17 cellular contexts compared by ENCODE assay signal in the genomic region with DNA sequence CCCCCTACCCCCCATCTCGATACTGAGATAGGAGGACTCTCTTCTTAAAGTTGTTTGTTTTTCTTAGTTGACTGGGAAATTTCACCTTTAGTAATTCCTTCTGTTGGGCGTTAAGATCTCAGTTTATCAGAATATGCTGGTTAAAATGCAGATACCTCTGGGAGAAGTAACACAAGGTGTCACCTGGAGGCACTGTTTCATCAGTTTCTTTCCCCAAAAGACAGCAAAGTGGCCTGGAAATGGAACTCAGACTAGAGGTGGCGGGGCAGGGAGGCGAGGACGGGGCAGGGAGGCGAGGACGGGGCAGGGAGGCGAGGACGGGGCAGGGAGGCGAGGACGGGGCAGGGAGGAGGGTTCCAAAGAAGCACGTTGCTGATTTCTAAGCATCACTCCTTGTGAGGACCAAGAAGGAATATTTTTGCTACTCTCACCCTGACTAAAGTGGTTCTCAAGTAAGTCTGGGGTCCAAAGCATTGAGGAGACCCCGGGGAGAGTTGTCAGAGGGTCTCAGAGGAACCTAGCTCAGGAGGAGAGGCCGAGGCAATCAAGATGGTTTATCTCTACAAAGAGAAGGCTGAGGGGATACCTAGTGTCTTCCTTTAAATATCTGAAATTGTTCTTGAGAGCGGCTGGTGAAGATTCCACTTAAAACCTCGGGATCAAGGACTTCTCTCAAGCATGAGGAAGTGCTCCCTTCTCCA.
DNase-seq lines count a peak whose midpoint lies in the region; ATAC-seq and TF ChIP-seq lines count a peak whose summit lies in the region.
"Had no signal": no experiment of that assay in that cellular context is flagged by ENCODE, and none has a peak within 500 bp of the region (broad histone marks: within the 10 kb centered on the region; RNA-seq: fewer than 3 reads in every experiment).

No MANE protein-coding gene starts in this region.

- H3K27me3 Mint-ChIP-seq in activated CD8-positive, alpha-beta memory T cell treated with anti-CD3 and anti-CD28 coated beads, Interleukin-2, amount 10 ng/mL, durations not matched to agents 7 days and 5 days = peaks cover 3% of the 10 kb centered on the region
- H3K27me3 Mint-ChIP-seq in H9 (ENCODE audit: low read depth) (peaks cover 9% of the 10 kb centered on the region), endodermal cell (ENCODE audit: insufficient read depth) (peaks cover 9% of the 10 kb centered on the region)

- H3K9me3 ChIP-seq in H9 (ENCODE audit: control insufficient read depth, low read depth, low read length) (no peaks in the 10 kb centered on the region), endodermal cell (ENCODE audit: control insufficient read depth, low read length) (no peaks in the 10 kb centered on the region), suprapubic skin (no peaks in the 10 kb centered on the region)
- H3K9me3 ChIP-seq: A549, HAP-1, SJCRH30 had no signal

- H2BK5ac ChIP-seq in H9 (ENCODE audit: insufficient read length, low read length) = no peak overlapping the region

- H2AFZ ChIP-seq in H9 (ENCODE audit: low read length) = no peak overlapping the region

- H3K4me3 ChIP-seq in endodermal cell (ENCODE audit: low read length) = no peak overlapping the region
- H3K4me3 ChIP-seq in suprapubic skin = no peak overlapping the region
- H3K4me3 ChIP-seq: A549, HAP-1, SJCRH30 had no signal

- H2AK5ac ChIP-seq in H9 (ENCODE audit: insufficient read length, low read length) = no peak overlapping the region

- H3K4me1 ChIP-seq in H9 (ENCODE audit: insufficient read depth, low read length) (no peaks in the 10 kb centered on the region), endodermal cell (ENCODE audit: control insufficient read depth, insufficient read depth, low read length) (no peaks in the 10 kb centered on the region), suprapubic skin (no peaks in the 10 kb centered on the region)
- H3K4me1 ChIP-seq: A549, HAP-1 had no signal

- no peak overlapping the region; the same call in 1 of the 2 replicates for H3K14ac ChIP-seq in H9 (ENCODE audit: insufficient read depth, low read length)

- no peak overlapping the region for H3K23ac ChIP-seq in H9 (ENCODE audit: insufficient read length, low read depth, low read length)

- no peak overlapping the region for H2BK12ac ChIP-seq in H9 (ENCODE audit: insufficient read length, low read depth, low read length)

- TF ChIP-seq EP300 in suprapubic skin (IDR thresholded peaks at IDR 0.05) = no peak

- H3K9me3 Mint-ChIP-seq in activated CD8-positive, alpha-beta memory T cell treated with anti-CD3 and anti-CD28 coated beads, Interleukin-2, amount 10 ng/mL, durations not matched to agents 7 days and 5 days (ENCODE audit: low read depth) = no peaks in the 10 kb centered on the region
- H3K9me3 Mint-ChIP-seq in H9 (no peaks in the 10 kb centered on the region), endodermal cell (no peaks in the 10 kb centered on the region)

- no peak overlapping the region for H2BK15ac ChIP-seq in H9 (ENCODE audit: low read depth, low read length)

- no peak for TF ChIP-seq POLR2A in suprapubic skin (IDR thresholded peaks at IDR 0.05)

- no peak overlapping the region for H4K8ac ChIP-seq in H9 (replicated peaks; ENCODE audit: insufficient read length, low read depth, low read length)

- H3K27ac Mint-ChIP-seq in activated CD8-positive, alpha-beta memory T cell treated with anti-CD3 and anti-CD28 coated beads, Interleukin-2, amount 10 ng/mL, durations not matched to agents 7 days and 5 days = no peak overlapping the region
- H3K27ac Mint-ChIP-seq in H9 (no peak overlapping the region), endodermal cell (no peak overlapping the region)

- H4K5ac ChIP-seq in H9 (ENCODE audit: insufficient read length, low read depth, low read length) = no peak overlapping the region

- no peak overlapping the region for H3K9ac ChIP-seq in H9 (ENCODE audit: extremely low read depth, insufficient read length, low read length)
- H3K9ac ChIP-seq in endodermal cell (ENCODE audit: extremely low read depth, low read length, poor library complexity, severe bottlenecking) = no peak overlapping the region

- no peaks in the 10 kb centered on the region for H3K79me2 ChIP-seq in H9 (ENCODE audit: insufficient read depth, low read length)

- DNase-seq in activated CD8-positive, alpha-beta memory T cell treated with anti-CD3 and anti-CD28 coated beads for 24 hours = peak; percentile 9
- no peak for DNase-seq in activated CD8-positive, alpha-beta memory T cell treated with anti-CD3 and anti-CD28 coated beads, Interleukin-2, amount 10 ng/mL, durations not matched to agents 7 days and 5 days
- DNase-seq in H9 (no peak), endodermal cell (peak; percentile 31), suprapubic skin (ENCODE audit: low spot score in 2 of 2) (peak; percentile 7 to 26), dedifferentiated amniotic fluid mesenchymal stem cell (ENCODE audit: extremely low spot score) (no peak)
- DNase-seq in activated naive CD4-positive, alpha-beta T cell treated with anti-CD3 and anti-CD28 coated beads, Interleukin-2, amount 50 U/mL, for 16 hours = no peak
- DNase-seq: GF-D8, IMR-90, Kasumi-1, NCI-H1417, NCI-H2029, NCI-H510A treated with DMSO at 0.1 percent for 48 hours had no signal

- no peaks in the 10 kb centered on the region for H3K4me1 Mint-ChIP-seq in activated CD8-positive, alpha-beta memory T cell treated with anti-CD3 and anti-CD28 coated beads, Interleukin-2, amount 10 ng/mL, durations not matched to agents 7 days and 5 days
- H3K4me1 Mint-ChIP-seq in H9 (peaks cover 16 to 22% of the 10 kb centered on the region in 2 experiments), endodermal cell (no peaks in the 10 kb centered on the region)

- CTCF ChIA-PET in activated CD8-positive, alpha-beta memory T cell treated with anti-CD3 and anti-CD28 coated beads, Interleukin-2, amount 10 ng/mL, durations not matched to agents 7 days and 5 days (lab: Charles Lee) = no interaction called here

- H3K79me1 ChIP-seq in H9 (ENCODE audit: insufficient read depth, low read depth, low read length, poor library complexity, severe bottlenecking) = no peaks in the 10 kb centered on the region

- no CpG with 5 or more reads among the region's 16 CpGs for WGBS in H9 (ENCODE audit: extremely low coverage, insufficient read length, low lambda C conversion rate)
- WGBS in endodermal cell (ENCODE audit: insufficient coverage in 1 of 2, insufficient read length in 1 of 2), 2 experiments = 89 to 91% methylated on average over 14 to 15 of the region's 16 CpGs
- WGBS in suprapubic skin = 74% methylated on average over 16 of the region's 16 CpGs

- peak; percentile 25; the same call in 1 of the 3 replicates for TF ChIP-seq CTCF in H9 (conservative IDR thresholded peaks at IDR 0.05)
- peak; percentile 55 for TF ChIP-seq CTCF in endodermal cell (conservative IDR thresholded peaks at IDR 0.05)
- TF ChIP-seq CTCF in suprapubic skin (IDR thresholded peaks at IDR 0.05) = no peak

- no peaks in the 10 kb centered on the region for H3K36me3 ChIP-seq in endodermal cell (ENCODE audit: control insufficient read depth, insufficient read depth, low read length)
- no peaks in the 10 kb centered on the region for H3K36me3 ChIP-seq in suprapubic skin
- H3K36me3 ChIP-seq: HAP-1, SJCRH30 had no signal

- no peaks in the 10 kb centered on the region for H3K23me2 ChIP-seq in H9 (ENCODE audit: insufficient read length, low read depth, low read length, poor library complexity, severe bottlenecking)

- H2BK120ac ChIP-seq in H9 (ENCODE audit: low read depth, low read length, poor library complexity, severe bottlenecking) = no peak overlapping the region

- no peak for ATAC-seq in activated CD8-positive, alpha-beta memory T cell treated with anti-CD3 and anti-CD28 coated beads, Interleukin-2, amount 10 ng/mL, durations not matched to agents 7 days and 5 days
- ATAC-seq in HG03469 (IDR thresholded peaks at IDR 0.05; ENCODE audit: unreplicated experiment) = no peak
- ATAC-seq: A549 had no signal

- no peaks in the 10 kb centered on the region for H4K20me1 ChIP-seq in H9 (ENCODE audit: control insufficient read depth, insufficient read depth, insufficient read length)

- no peak overlapping the region for H2BK20ac ChIP-seq in H9 (ENCODE audit: low read depth, low read length, poor library complexity, severe bottlenecking)

- no peak overlapping the region for H3K4me3 Mint-ChIP-seq in activated CD8-positive, alpha-beta memory T cell treated with anti-CD3 and anti-CD28 coated beads, Interleukin-2, amount 10 ng/mL, durations not matched to agents 7 days and 5 days
- H3K4me3 Mint-ChIP-seq in H9 (no peak overlapping the region; a peak in 1 of 5 replicates), endodermal cell (no peak overlapping the region)

- H3K27me3 ChIP-seq in H9 (ENCODE audit: insufficient read depth, low read length) (no peaks in the 10 kb centered on the region), endodermal cell (ENCODE audit: control insufficient read depth, insufficient read depth, low read length, poor library complexity, severe bottlenecking) (no peaks in the 10 kb centered on the region), suprapubic skin (peaks cover 5% of the 10 kb centered on the region)
- H3K27me3 ChIP-seq: SJCRH30 had no signal

- H3K56ac ChIP-seq in H9 (ENCODE audit: insufficient read length, low read depth, low read length) = no peak overlapping the region

- H3T11ph ChIP-seq in H9 (ENCODE audit: low read length) = no peak overlapping the region

- no peaks in the 10 kb centered on the region for H3K36me3 Mint-ChIP-seq in activated CD8-positive, alpha-beta memory T cell treated with anti-CD3 and anti-CD28 coated beads, Interleukin-2, amount 10 ng/mL, durations not matched to agents 7 days and 5 days
- H3K36me3 Mint-ChIP-seq in H9 (ENCODE audit: insufficient read depth in 1 of 3, low read depth in 3 of 3) = no peaks in the 10 kb centered on the region
- no peaks in the 10 kb centered on the region for H3K36me3 Mint-ChIP-seq in endodermal cell (ENCODE audit: low read depth)

- H3K18ac ChIP-seq in H9 (ENCODE audit: insufficient read length, low read depth, low read length) = no peak overlapping the region

- no peak overlapping the region for H3K4ac ChIP-seq in H9 (ENCODE audit: low read depth, low read length)

- H3K4me2 ChIP-seq in H9 (ENCODE audit: insufficient read depth, insufficient read length, low read length) = no peak overlapping the region
- H3K4me2 ChIP-seq: A549 had no signal

- no peak overlapping the region for H3K27ac ChIP-seq in H9 (ENCODE audit: insufficient read length, low read depth, low read length)
- no peak overlapping the region for H3K27ac ChIP-seq in endodermal cell (ENCODE audit: low read depth, low read length)
- H3K27ac ChIP-seq in suprapubic skin = no peak overlapping the region
- H3K27ac ChIP-seq: A549, SJCRH30 had no signal

- H4K91ac ChIP-seq in H9 (ENCODE audit: insufficient read length, low read depth, low read length) = no peak overlapping the region

Comparison
In these comparisons a context has a peak if more than half of its experiments do, and no peak if none do; other contexts are left out.
1. DNase-seq: peak in activated CD8-positive, alpha-beta memory T cell treated with anti-CD3 and anti-CD28 coated beads for 24 hours (single experiment), endodermal cell (single experiment) and suprapubic skin (2 of 2); none in activated CD8-positive, alpha-beta memory T cell treated with anti-CD3 and anti-CD28 coated beads, Interleukin-2, amount 10 ng/mL, durations not matched to agents 7 days and 5 days (single experiment), H9 (single experiment), activated naive CD4-positive, alpha-beta T cell treated with anti-CD3 and anti-CD28 coated beads, Interleukin-2, amount 50 U/mL, for 16 hours (single experiment) and dedifferentiated amniotic fluid mesenchymal stem cell (single experiment).
2. CTCF ChIP-seq: peak in H9 (single experiment) and endodermal cell (single experiment); none in suprapubic skin (0 of 2).